8 cellular contexts compared by ENCODE assay signal in the genomic region with DNA sequence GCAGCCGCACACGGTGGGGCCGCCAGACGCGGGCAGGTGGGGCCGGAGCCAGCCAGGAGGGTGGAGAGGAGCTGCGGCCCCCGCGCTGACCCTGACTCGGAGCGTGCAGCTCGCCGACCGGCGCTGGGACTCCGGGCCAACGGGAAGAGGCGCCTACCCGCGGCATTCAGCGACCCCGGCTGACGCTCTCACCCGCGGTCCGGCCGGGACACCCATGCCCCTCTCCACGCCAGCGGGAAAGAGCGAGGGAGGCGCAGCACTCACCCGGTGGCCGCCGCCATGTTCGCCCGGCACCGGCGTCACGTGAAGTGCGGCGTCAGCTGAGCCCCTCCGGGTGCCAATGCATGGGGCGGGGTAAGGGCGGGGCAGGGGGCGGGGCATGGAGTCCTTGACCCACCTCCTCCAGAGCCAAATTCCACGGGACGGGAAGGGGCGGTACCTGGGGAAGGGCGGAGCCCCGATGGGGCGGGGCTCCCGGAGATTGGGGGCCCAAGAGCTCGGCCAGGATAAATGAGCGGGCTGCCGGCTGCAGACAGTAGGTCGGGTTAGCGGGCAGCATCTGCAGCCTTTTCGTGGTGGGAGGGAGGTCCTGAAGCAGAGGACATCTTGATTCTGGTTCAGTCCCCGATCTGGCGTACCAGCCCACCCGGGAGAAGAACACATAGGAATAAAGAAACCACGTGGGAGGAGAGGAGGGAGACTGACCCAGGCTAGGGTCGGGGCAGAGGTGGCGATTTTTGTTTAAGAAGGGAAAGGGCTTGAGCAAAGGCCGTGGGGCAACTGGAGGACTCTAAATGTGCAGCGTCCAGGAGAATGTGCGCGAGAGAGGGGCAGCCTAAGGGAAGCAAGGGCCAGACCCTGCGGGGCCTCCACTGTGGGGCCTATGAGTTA. TPM values are rescaled to one million over a fixed set of nuclear protein-coding genes. Genes with fewer than 3 reads are reported as not detected.
DNase-seq lines count a peak whose midpoint lies in the region; ATAC-seq and TF ChIP-seq lines count a peak whose summit lies in the region.

A gene (minus strand): TSS at position 312 of the 891 bp plus-strand sequence. CDS start 31 bp downstream, at position 281.

- intact Hi-C loops in activated CD4-positive, alpha-beta T cell treated with anti-CD3 and anti-CD28 coated beads for 36 hours (cut with DNase I, micrococcal nuclease), result loop anchor here in 1 of 2 experiments (1.0 to 5.0 kb wide), 10 partner anchors 148 to 1114 kb away; a partner anchor contains a TSS

- ATAC-seq in GM19023 (IDR thresholded peaks at IDR 0.05; ENCODE audit: unreplicated experiment) (peak; percentile 86), HG03280 (IDR thresholded peaks at IDR 0.05; ENCODE audit: unreplicated experiment) (peak; percentile 84)
- peak; percentile 97 for ATAC-seq in activated CD4-positive, alpha-beta T cell treated with anti-CD3 and anti-CD28 coated beads for 36 hours

- CTCF ChIA-PET in activated CD4-positive, alpha-beta T cell treated with anti-CD3 and anti-CD28 coated beads for 36 hours (lab: Charles Lee), result interaction anchor here (1.2 kb wide), 1 partner anchor 256 kb away, joined by 4 read pairs; no protein-coding TSS in a partner anchor

- TF ChIP-seq CTCF in AG09309 (IDR thresholded peaks at IDR 0.05; ENCODE audit: control insufficient read depth, insufficient read depth, low read depth, low read length, missing control alignments), result no peak
- no peak for TF ChIP-seq CTCF in chondrocyte (IDR thresholded peaks at IDR 0.05)

- no peaks in the 10 kb centered on the region for H3K27me3 Mint-ChIP-seq in activated CD4-positive, alpha-beta T cell treated with anti-CD3 and anti-CD28 coated beads for 36 hours
- peaks cover 5% of the 10 kb centered on the region for H3K27me3 Mint-ChIP-seq in chondrocyte (ENCODE audit: low read depth)

- peak within 1 kb of the TSS; percentile 60 for H3K27ac Mint-ChIP-seq in activated CD4-positive, alpha-beta T cell treated with anti-CD3 and anti-CD28 coated beads for 36 hours
- H3K27ac Mint-ChIP-seq in chondrocyte (ENCODE audit: unreplicated experiment), result peak within 1 kb of the TSS; percentile 61

- no peaks in the 10 kb centered on the region for H3K9me3 Mint-ChIP-seq in activated CD4-positive, alpha-beta T cell treated with anti-CD3 and anti-CD28 coated beads for 36 hours (ENCODE audit: low read depth)
- H3K9me3 Mint-ChIP-seq in chondrocyte (ENCODE audit: low read depth), result no peaks in the 10 kb centered on the region

- no peaks in the 10 kb centered on the region for H3K36me3 Mint-ChIP-seq in activated CD4-positive, alpha-beta T cell treated with anti-CD3 and anti-CD28 coated beads for 36 hours (ENCODE audit: low read depth)
- peaks cover 1% of the 10 kb centered on the region for H3K36me3 Mint-ChIP-seq in chondrocyte (ENCODE audit: low read depth)

- POLR2A ChIA-PET in activated CD4-positive, alpha-beta T cell treated with anti-CD3 and anti-CD28 coated beads for 36 hours (lab: Charles Lee), result interaction anchor here (0.6 kb wide), 1 partner anchor 643 kb away, joined by 3 read pairs; no protein-coding TSS in a partner anchor

- peak within 1 kb of the TSS; percentile 89 for H3K4me3 Mint-ChIP-seq in activated CD4-positive, alpha-beta T cell treated with anti-CD3 and anti-CD28 coated beads for 36 hours
- peak within 1 kb of the TSS; percentile 83 for H3K4me3 Mint-ChIP-seq in chondrocyte (ENCODE audit: unreplicated experiment)

- peak within 1 kb of the TSS; percentile 69 for H3K4me3 ChIP-seq in AG09309 (ENCODE audit: control insufficient read depth, low read depth, low read length)

- DNase-seq in AG09309 (ENCODE audit: low read depth) (peak; percentile 38), NCI-H446 treated with DMSO at 0.1 percent for 48 hours (lab: John Stamatoyannopoulos, UW) (peak; percentile 83), chondrocyte (ENCODE audit: low spot score) (no peak), kidney tubule cell (ENCODE audit: low spot score) (peak; percentile 87)
- peak; percentile 95 for DNase-seq in activated CD4-positive, alpha-beta T cell treated with anti-CD3 and anti-CD28 coated beads for 36 hours
- DNase-seq in stimulated activated CD4-positive, alpha-beta T cell treated with anti-CD3 and anti-CD28 coated beads, Interleukin-1b, Interleukin-23, amount 100 ng/mL, for 24 hours (ENCODE audit: low read depth in 4 of 4, low spot score in 1 of 4), result peak; percentile 72 to 85 (median 80)

- peaks cover 20% of the 10 kb centered on the region for H3K4me1 Mint-ChIP-seq in activated CD4-positive, alpha-beta T cell treated with anti-CD3 and anti-CD28 coated beads for 36 hours
- H3K4me1 Mint-ChIP-seq in chondrocyte (ENCODE audit: low read depth), result peaks cover 19% of the 10 kb centered on the region

RNA-seq across cellular contexts. Expression of the gene that starts here (rescaled TPM):
- 10 to 100 TPM; 26.9 to 37.4 TPM for total RNA-seq in activated CD4-positive, alpha-beta T cell treated with anti-CD3 and anti-CD28 coated beads for 36 hours
- total RNA-seq in chondrocyte, result 55.6 to 68.7 TPM (median 62.0 TPM) in 3 replicates
